Comparison of ENCODE assay signal across 13 cellular contexts in genomic region chr22:43256569-43257360, GRCh38.
"Had no signal": no experiment of that assay in that cellular context is flagged by ENCODE, and none has a peak within 500 bp of the region (broad histone marks: within the 10 kb centered on the region; RNA-seq: fewer than 3 reads in every experiment).

No MANE protein-coding gene starts in this region.

- ATAC-seq: left colon; mucosa of descending colon; naive thymus-derived CD4-positive, alpha-beta T cell had no signal

- H3K4me3 Mint-ChIP-seq: activated CD4-positive, alpha-beta T cell treated with anti-CD3 and anti-CD28 coated beads, Interleukin-2, amount 10 ng/mL, durations not matched to agents 7 days and 5 days had no signal

- H3K36me3 Mint-ChIP-seq: naive thymus-derived CD4-positive, alpha-beta T cell had no signal

- H3K4me3 ChIP-seq: gastroesophageal sphincter, heart right ventricle, mucosa of descending colon, tibial nerve, vagina had no signal

- H3K9me3 Mint-ChIP-seq: activated CD4-positive, alpha-beta T cell treated with anti-CD3 and anti-CD28 coated beads, Interleukin-2, amount 10 ng/mL, durations not matched to agents 7 days and 5 days; naive thymus-derived CD4-positive, alpha-beta T cell had no signal

- FAIRE-seq: astrocyte, islet of Langerhans had no signal

- H3K27ac Mint-ChIP-seq: activated CD4-positive, alpha-beta T cell treated with anti-CD3 and anti-CD28 coated beads, Interleukin-2, amount 10 ng/mL, durations not matched to agents 7 days and 5 days had no signal

- DNase-seq: activated CD4-positive, alpha-beta T cell treated with anti-CD3 and anti-CD28 coated beads, Interleukin-2, amount 10 ng/mL, durations not matched to agents 7 days and 5 days; activated naive CD4-positive, alpha-beta T cell; heart right ventricle; left colon; mucosa of descending colon; naive thymus-derived CD4-positive, alpha-beta T cell; stimulated activated CD4-positive, alpha-beta T cell treated with anti-CD3 and anti-CD28 coated beads, Interleukin-4, amount 100 ng/mL, for 1 hour; stimulated activated naive CD4-positive, alpha-beta T cell had no signal
